25 cellular contexts compared by ENCODE assay signal in genomic region chr15:100187677-100188076, GRCh38.
"Had no signal": no experiment of that assay in that cellular context is flagged by ENCODE, and none has a peak within 500 bp of the region (broad histone marks: within the 10 kb centered on the region; RNA-seq: fewer than 3 reads in every experiment).

No MANE protein-coding gene starts in this region.

- H3K27me3 ChIP-seq: breast epithelium, SJCRH30 had no signal

- H3K4me2 ChIP-seq: SK-N-SH had no signal

- H3K9me3 ChIP-seq: breast epithelium, SJCRH30, SK-N-SH had no signal

- H3K4me3 ChIP-seq: breast epithelium, SJCRH30 had no signal

- DNase-seq: activated CD4-positive, alpha-beta T cell treated with anti-CD3 and anti-CD28 coated beads, Interleukin-2, amount 10 ng/mL, durations not matched to agents 24 days and 14 days; activated CD4-positive, alpha-beta T cell treated with anti-CD3 and anti-CD28 coated beads, Interleukin-2, amount 50 U/mL, for 48 hours; activated CD4-positive, CD25-positive, alpha-beta regulatory T cell treated with anti-CD3 and anti-CD28 coated beads, Interleukin-2, amount 50 U/mL, for 72 hours; activated effector memory CD4-positive, alpha-beta T cell treated with Interleukin-2 at 50 U/mL for 16 hours; activated naive CD4-positive, alpha-beta T cell; activated T-cell treated with anti-CD3 and anti-CD28 coated beads, Interleukin-2, amount 50 U/mL, for 1 hour; aorta; caudate nucleus; MM.1S; NCI-H1105; NCI-H1436; NCI-H187; NCI-H2081; NCI-H510A treated with DMSO at 0.1 percent for 48 hours; NCI-H69; NK-92 treated with Interleukin-12 subunit alpha and Interleukin-12 subunit beta, amount 100 ng/mL, for 24 hours; OCI-M1; Right ventricle myocardium superior; RPMI8226; SJCRH30; SK-N-SH; T-helper 1 cell had no signal

- ATAC-seq: Panc1, WTC11 had no signal

- H3K9ac ChIP-seq: SK-N-SH had no signal

- H3K4me1 ChIP-seq: breast epithelium, SJCRH30 had no signal

- H3K27ac ChIP-seq: breast epithelium, SJCRH30 had no signal

- H3K36me3 ChIP-seq: breast epithelium, SJCRH30 had no signal
